14 cellular contexts compared by ENCODE assay signal in the genomic region with DNA sequence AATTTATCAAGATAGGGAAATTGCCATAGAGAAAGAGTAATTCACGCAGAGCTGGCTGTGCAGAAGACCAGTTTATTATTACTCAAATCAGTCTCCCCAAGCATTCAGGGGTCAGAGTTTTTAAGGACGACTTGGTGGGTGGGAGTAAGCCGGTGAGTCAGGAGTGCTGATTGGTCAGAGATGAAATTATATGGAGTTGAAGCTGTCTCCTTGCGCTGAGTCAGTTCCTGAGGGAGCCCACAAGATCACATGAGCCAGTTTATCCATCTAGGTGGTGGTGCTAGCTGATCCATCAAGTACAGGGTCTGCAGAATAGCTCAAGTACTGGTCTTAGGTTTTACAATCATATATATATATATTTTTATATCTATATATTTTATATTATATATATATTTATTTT. TPM values are rescaled to one million over a fixed set of nuclear protein-coding genes. Genes with fewer than 3 reads are reported as not detected.
A peak's percentile ranks its signal among the peaks of the same experiment; 100 is the strongest.
DNase-seq lines count a peak whose midpoint lies in the region; ATAC-seq and TF ChIP-seq lines count a peak whose summit lies in the region.
"Had no signal": no experiment of that assay in that cellular context is flagged by ENCODE, and none has a peak within 500 bp of the region (broad histone marks: within the 10 kb centered on the region; RNA-seq: fewer than 3 reads in every experiment).

No MANE protein-coding gene starts in this region.

- TF ChIP-seq CTCF in cardiac fibroblast (IDR thresholded peaks at IDR 0.05; ENCODE audit: low read depth, low read length) (no peak), tibial nerve (IDR thresholded peaks at IDR 0.05) (no peak)

- DNase-seq in activated CD4-positive, alpha-beta T cell treated with anti-CD3 and anti-CD28 coated beads for 36 hours: peak; percentile 25
- DNase-seq in activated CD4-positive, alpha-beta T cell treated with anti-CD3 and anti-CD28 coated beads for 1 hour: no peak
- DNase-seq in NOMO-1 (lab: John Stamatoyannopoulos, UW; ENCODE audit: unreplicated experiment in 2 of 2) (peak; percentile 69 to 83), cardiac fibroblast (ENCODE audit: low read depth in 2 of 2) (peak; percentile 39 to 66), skeletal muscle cell (ENCODE audit: low read depth) (peak; percentile 52), tibial nerve (ENCODE audit: low spot score in 2 of 2) (no peak), left colon (no peak)
- DNase-seq in stimulated activated naive CD4-positive, alpha-beta T cell treated with Interleukin-2 at 50 U/mL for 16 hours (lab: John Stamatoyannopoulos, UW): no peak
- DNase-seq: DMS79 treated with DMSO at 0.1 percent for 48 hours; effector memory CD4-positive, alpha-beta T cell; NCI-H2029 treated with DMSO at 0.1 percent for 48 hours; small intestine had no signal

- no peak overlapping the region for H3K27ac ChIP-seq in tibial nerve
- H3K27ac ChIP-seq: A549 had no signal

- ATAC-seq in activated CD4-positive, alpha-beta T cell treated with anti-CD3 and anti-CD28 coated beads for 36 hours: peak; percentile 63
- no peak for ATAC-seq in left colon
- ATAC-seq: A549 had no signal

- H3K27me3 ChIP-seq in tibial nerve: no peaks in the 10 kb centered on the region

- WGBS in tibial nerve, 2 donors: 43 to 50% methylated on average over 4 of the region's 4 CpGs

- intact Hi-C loops in activated CD4-positive, alpha-beta T cell treated with anti-CD3 and anti-CD28 coated beads for 36 hours (cut with DNase I, micrococcal nuclease): no loop called here
- intact Hi-C loops in left colon (cut with DNase I, micrococcal nuclease): no loop called here

- TF ChIP-seq POLR2A in tibial nerve (IDR thresholded peaks at IDR 0.05): no peak

- no peak for TF ChIP-seq EP300 in tibial nerve (IDR thresholded peaks at IDR 0.05)

- no peaks in the 10 kb centered on the region for H3K9me3 Mint-ChIP-seq in activated CD4-positive, alpha-beta T cell treated with anti-CD3 and anti-CD28 coated beads for 36 hours (ENCODE audit: low read depth)
- H3K9me3 Mint-ChIP-seq: activated naive CD4-positive, alpha-beta T cell treated with anti-CD3 and anti-CD28 coated beads, Interleukin-2, amount 50 U/mL, for 24 hours had no signal

- no peaks in the 10 kb centered on the region for H3K36me3 Mint-ChIP-seq in activated CD4-positive, alpha-beta T cell treated with anti-CD3 and anti-CD28 coated beads for 36 hours (ENCODE audit: low read depth)

- CTCF ChIA-PET in activated CD4-positive, alpha-beta T cell treated with anti-CD3 and anti-CD28 coated beads for 36 hours (lab: Charles Lee): interaction anchor here (2.1 kb wide), 1 partner anchor 14 kb away, joined by 8 read pairs; no protein-coding TSS in a partner anchor

- H3K27me3 Mint-ChIP-seq in activated CD4-positive, alpha-beta T cell treated with anti-CD3 and anti-CD28 coated beads for 36 hours: no peaks in the 10 kb centered on the region
- H3K27me3 Mint-ChIP-seq: activated naive CD4-positive, alpha-beta T cell treated with anti-CD3 and anti-CD28 coated beads, Interleukin-2, amount 50 U/mL, for 24 hours had no signal

- H3K4me1 ChIP-seq in tibial nerve: no peaks in the 10 kb centered on the region
- H3K4me1 ChIP-seq: A549 had no signal

- no peak overlapping the region for H3K4me3 Mint-ChIP-seq in activated CD4-positive, alpha-beta T cell treated with anti-CD3 and anti-CD28 coated beads for 36 hours
- H3K4me3 Mint-ChIP-seq: activated naive CD4-positive, alpha-beta T cell treated with anti-CD3 and anti-CD28 coated beads, Interleukin-2, amount 50 U/mL, for 24 hours had no signal

- peaks cover 0 to 6% (median 0%) of the 10 kb centered on the region in 4 donors for H3K9me3 ChIP-seq in tibial nerve
- H3K9me3 ChIP-seq: A549 had no signal

- peaks cover 0 to 11% (median 0%) of the 10 kb centered on the region in 3 donors for H3K36me3 ChIP-seq in tibial nerve

- H3K4me3 ChIP-seq in cardiac fibroblast (replicated peaks in 1 of 2; ENCODE audit: low read depth in 2 of 2, low read length in 2 of 2) (no peak overlapping the region), skeletal muscle cell (ENCODE audit: low read depth, low read length) (no peak overlapping the region), tibial nerve (no peak overlapping the region)
- H3K4me3 ChIP-seq: A549 had no signal

- peaks cover 2% of the 10 kb centered on the region for H3K4me1 Mint-ChIP-seq in activated CD4-positive, alpha-beta T cell treated with anti-CD3 and anti-CD28 coated beads for 36 hours
- H3K4me1 Mint-ChIP-seq: activated naive CD4-positive, alpha-beta T cell treated with anti-CD3 and anti-CD28 coated beads, Interleukin-2, amount 50 U/mL, for 24 hours had no signal

- no peak overlapping the region for H3K27ac Mint-ChIP-seq in activated CD4-positive, alpha-beta T cell treated with anti-CD3 and anti-CD28 coated beads for 36 hours
- H3K27ac Mint-ChIP-seq: activated naive CD4-positive, alpha-beta T cell treated with anti-CD3 and anti-CD28 coated beads, Interleukin-2, amount 50 U/mL, for 24 hours had no signal

- POLR2A ChIA-PET in activated CD4-positive, alpha-beta T cell treated with anti-CD3 and anti-CD28 coated beads for 36 hours (lab: Charles Lee): no interaction called here

RNA-seq across cellular contexts. Expression of a gene that starts 6.0 kb away (rescaled TPM):
- total RNA-seq in activated CD4-positive, alpha-beta T cell treated with anti-CD3 and anti-CD28 coated beads for 36 hours: not detected
- total RNA-seq in tibial nerve (not detected), left colon (100 to 1,000 TPM; 176 to 380 TPM)

RNA-seq across cellular contexts. Expression of a gene that starts 46.9 kb away (rescaled TPM):
- 1 to 10 TPM; 5.5 to 5.6 TPM for total RNA-seq in activated CD4-positive, alpha-beta T cell treated with anti-CD3 and anti-CD28 coated beads for 36 hours
- total RNA-seq in tibial nerve (1 to 10 TPM; 2.0 to 5.0 (median 4.0) TPM), left colon (1 to 10 TPM; 2.6 to 2.7 TPM)

Comparison
In these comparisons a context has a peak if more than half of its experiments do, and no peak if none do; other contexts are left out.
1. DNase-seq: peak in activated CD4-positive, alpha-beta T cell treated with anti-CD3 and anti-CD28 coated beads for 36 hours (single experiment), NOMO-1 (2 of 2), cardiac fibroblast (2 of 2) and skeletal muscle cell (single experiment); none in activated CD4-positive, alpha-beta T cell treated with anti-CD3 and anti-CD28 coated beads for 1 hour (single experiment), tibial nerve (0 of 2), stimulated activated naive CD4-positive, alpha-beta T cell treated with Interleukin-2 at 50 U/mL for 16 hours (single experiment) and left colon (0 of 2).
2. RNA of a gene that starts 6.0 kb away (total RNA-seq): 176 to 380 TPM in left colon; not detected in activated CD4-positive, alpha-beta T cell treated with anti-CD3 and anti-CD28 coated beads for 36 hours and not detected in tibial nerve; every median in the first group is over 100 times any median in the second.